Comparison of ENCODE assay signal across 8 cellular contexts in genomic region chr1:43582162-43582566, GRCh38. TPM values are rescaled to one million over a fixed set of nuclear protein-coding genes. Genes with fewer than 3 reads are reported as not detected.
DNase-seq lines count a peak whose midpoint lies in the region; ATAC-seq lines count a peak whose summit lies in the region.

No MANE protein-coding gene starts in this region.

- WGBS in aorta, 2 donors = 82 to 83% methylated on average over 5 of the region's 5 CpGs

- H3K9me3 ChIP-seq in aorta (ENCODE audit: control insufficient read depth, low read length) = no peaks in the 10 kb centered on the region

- no peaks in the 10 kb centered on the region for H3K36me3 ChIP-seq in aorta (ENCODE audit: control insufficient read depth in 1 of 2, insufficient read depth in 2 of 2, low read length in 1 of 2)

- H3K4me1 ChIP-seq in aorta (ENCODE audit: control insufficient read depth in 1 of 2, insufficient read depth in 2 of 2, low read length in 2 of 2) = no peaks in the 10 kb centered on the region

- H3K36me3 Mint-ChIP-seq in activated CD8-positive, alpha-beta memory T cell treated with anti-CD3 and anti-CD28 coated beads, Interleukin-2, amount 10 ng/mL, durations not matched to agents 7 days and 5 days = no peaks in the 10 kb centered on the region

- no peaks in the 10 kb centered on the region for H3K27me3 ChIP-seq in aorta (ENCODE audit: control insufficient read depth in 1 of 2, insufficient read depth in 2 of 2, low read length in 1 of 2)

- H3K4me3 ChIP-seq in aorta (ENCODE audit: low read length in 2 of 2) = no peak overlapping the region

- peaks cover 12% of the 10 kb centered on the region for H3K4me1 Mint-ChIP-seq in activated CD8-positive, alpha-beta memory T cell treated with anti-CD3 and anti-CD28 coated beads, Interleukin-2, amount 10 ng/mL, durations not matched to agents 7 days and 5 days

- H3K27me3 Mint-ChIP-seq in activated CD8-positive, alpha-beta memory T cell treated with anti-CD3 and anti-CD28 coated beads, Interleukin-2, amount 10 ng/mL, durations not matched to agents 7 days and 5 days = no peaks in the 10 kb centered on the region

- H3K9me3 Mint-ChIP-seq in activated CD8-positive, alpha-beta memory T cell treated with anti-CD3 and anti-CD28 coated beads, Interleukin-2, amount 10 ng/mL, durations not matched to agents 7 days and 5 days (ENCODE audit: low read depth) = no peaks in the 10 kb centered on the region

- intact Hi-C loops in aorta (cut with DNase I) = no loop called here

- no peak overlapping the region for H3K27ac ChIP-seq in aorta (ENCODE audit: low read depth in 1 of 2, low read length in 2 of 2)

- ATAC-seq in GM21360 (IDR thresholded peaks at IDR 0.05; ENCODE audit: unreplicated experiment) (peak; percentile 49), aorta (ENCODE audit: low FRiP score) (no peak)
- peak; percentile 89 for ATAC-seq in activated CD8-positive, alpha-beta memory T cell treated with anti-CD3 and anti-CD28 coated beads, Interleukin-2, amount 10 ng/mL, durations not matched to agents 7 days and 5 days

- no peak overlapping the region for H3K4me3 Mint-ChIP-seq in activated CD8-positive, alpha-beta memory T cell treated with anti-CD3 and anti-CD28 coated beads, Interleukin-2, amount 10 ng/mL, durations not matched to agents 7 days and 5 days

- CTCF ChIA-PET in activated CD8-positive, alpha-beta memory T cell treated with anti-CD3 and anti-CD28 coated beads, Interleukin-2, amount 10 ng/mL, durations not matched to agents 7 days and 5 days (lab: Charles Lee) = no interaction called here

- peak overlapping the region; percentile 67 for H3K27ac Mint-ChIP-seq in activated CD8-positive, alpha-beta memory T cell treated with anti-CD3 and anti-CD28 coated beads, Interleukin-2, amount 10 ng/mL, durations not matched to agents 7 days and 5 days

- DNase-seq in COLO668 (lab: John Stamatoyannopoulos, UW; ENCODE audit: unreplicated experiment) (peak; percentile 91), NCI-H187 treated with DMSO at 0.1 percent for 48 hours (lab: John Stamatoyannopoulos, UW) (peak; percentile 44), glomerular endothelial cell (ENCODE audit: extremely low read depth, low read depth, low spot score) (peak; percentile 18), aorta (no peak), NCI-H82 treated with DMSO at 0.1 percent for 48 hours (lab: John Stamatoyannopoulos, UW; ENCODE audit: unreplicated experiment) (no peak)
- DNase-seq in activated CD8-positive, alpha-beta memory T cell treated with anti-CD3 and anti-CD28 coated beads, Interleukin-2, amount 10 ng/mL, durations not matched to agents 7 days and 5 days = peak; percentile 76
- peak; percentile 23 for DNase-seq in stimulated activated CD4-positive, alpha-beta T cell treated with anti-CD3 and anti-CD28 coated beads, Interleukin-4, amount 100 ng/mL, for 1 hour

RNA-seq across cellular contexts. Expression of gene PTPRF, which starts 51.5 kb away (rescaled TPM):
- under 1 TPM; 0.23 to 0.41 TPM for total RNA-seq in activated CD8-positive, alpha-beta memory T cell treated with anti-CD3 and anti-CD28 coated beads, Interleukin-2, amount 10 ng/mL, durations not matched to agents 7 days and 5 days
- total RNA-seq in glomerular endothelial cell = 262 and 345 TPM in 2 replicates
- 10 to 100 TPM; 59.6 to 86.2 TPM for total RNA-seq in aorta
- 10 to 100 TPM; 11.6 to 21.7 TPM for polyA plus RNA-seq in aorta

Comparison
In these comparisons a context has a peak if more than half of its experiments do, and no peak if none do; other contexts are left out.
1. DNase-seq: peak in COLO668 (single experiment), NCI-H187 treated with DMSO at 0.1 percent for 48 hours (single experiment), activated CD8-positive, alpha-beta memory T cell treated with anti-CD3 and anti-CD28 coated beads, Interleukin-2, amount 10 ng/mL, durations not matched to agents 7 days and 5 days (single experiment), glomerular endothelial cell (single experiment) and stimulated activated CD4-positive, alpha-beta T cell treated with anti-CD3 and anti-CD28 coated beads, Interleukin-4, amount 100 ng/mL, for 1 hour (single experiment); none in aorta (0 of 2) and NCI-H82 treated with DMSO at 0.1 percent for 48 hours (single experiment).
2. RNA of gene PTPRF, which starts 51.5 kb away (total RNA-seq): 262 to 345 TPM in glomerular endothelial cell and 59.6 to 86.2 TPM in aorta; 0.23 to 0.41 TPM in activated CD8-positive, alpha-beta memory T cell treated with anti-CD3 and anti-CD28 coated beads, Interleukin-2, amount 10 ng/mL, durations not matched to agents 7 days and 5 days; every median in the first group is over 10 times any median in the second.